ENCODE assay signal across 1 cellular context in the genomic region with DNA sequence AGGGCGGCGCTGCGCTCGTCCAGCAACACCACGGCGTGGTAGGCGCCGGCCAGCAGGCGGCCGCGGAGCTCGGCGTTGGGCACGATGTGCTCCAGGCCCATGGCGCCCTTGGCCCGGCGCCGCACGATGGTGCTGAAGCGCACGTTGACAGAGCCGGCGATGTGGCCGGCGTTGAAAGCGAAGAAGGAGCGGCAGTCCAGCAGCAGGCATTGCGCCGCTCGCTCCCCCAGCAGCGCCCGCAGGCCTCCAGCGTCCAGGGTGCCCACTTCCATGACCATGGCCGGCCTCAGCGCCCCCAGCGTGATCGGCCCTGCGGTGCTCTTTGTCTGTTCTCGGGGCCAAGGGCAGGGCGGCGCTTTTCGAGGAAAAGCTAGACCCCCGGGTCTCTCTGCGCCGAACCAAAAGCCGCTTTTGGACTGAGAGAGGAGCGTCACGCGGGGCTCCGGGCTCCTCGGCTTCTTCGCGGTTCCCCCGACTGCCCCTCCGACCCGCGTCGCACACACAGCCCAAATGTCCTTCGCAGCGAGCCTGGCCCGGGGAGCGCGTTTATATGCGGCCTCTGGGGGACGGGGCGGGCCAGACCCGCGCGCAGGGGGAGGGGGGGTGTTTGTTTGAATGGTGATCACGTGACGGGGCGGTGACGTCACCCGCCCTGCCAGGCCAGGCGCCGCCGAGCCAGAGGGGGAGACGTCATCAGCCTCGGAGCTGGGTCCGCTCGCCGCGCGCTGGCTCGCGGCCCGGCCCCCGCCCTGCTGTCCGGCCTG.
TF ChIP-seq lines count a peak whose summit lies in the region.

DUSP1 (minus strand) TSS at position 521 of the 764 bp plus-strand sequence; CDS start at position 278, 243 bp downstream.

TF ChIP-seq in WTC11, 78 proteins besides CTCF, POLR2A, EP300 and RAD21 (continued from another document and continues in another):
- TF ChIP-seq, protein P1, sequence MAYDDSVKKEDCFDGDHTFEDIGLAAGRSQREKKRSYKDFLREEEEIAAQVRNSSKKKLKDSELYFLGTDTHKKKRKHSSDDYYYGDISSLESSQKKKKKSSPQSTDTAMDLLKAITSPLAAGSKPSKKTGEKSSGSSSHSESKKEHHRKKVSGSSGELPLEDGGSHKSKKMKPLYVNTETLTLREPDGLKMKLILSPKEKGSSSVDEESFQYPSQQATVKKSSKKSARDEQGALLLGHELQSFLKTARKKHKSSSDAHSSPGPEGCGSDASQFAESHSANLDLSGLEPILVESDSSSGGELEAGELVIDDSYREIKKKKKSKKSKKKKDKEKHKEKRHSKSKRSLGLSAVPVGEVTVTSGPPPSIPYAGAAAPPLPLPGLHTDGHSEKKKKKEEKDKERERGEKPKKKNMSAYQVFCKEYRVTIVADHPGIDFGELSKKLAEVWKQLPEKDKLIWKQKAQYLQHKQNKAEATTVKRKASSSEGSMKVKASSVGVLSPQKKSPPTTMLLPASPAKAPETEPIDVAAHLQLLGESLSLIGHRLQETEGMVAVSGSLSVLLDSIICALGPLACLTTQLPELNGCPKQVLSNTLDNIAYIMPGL (CRISPR knock-in tag; IDR thresholded peaks at IDR 0.05): peak; percentile 90; the same call in 1 of the 2 replicates
- TF ChIP-seq NFE2L1 (CRISPR knock-in tag; IDR thresholded peaks at IDR 0.05) (no peak), ZNF671 (CRISPR knock-in tag; IDR thresholded peaks at IDR 0.05) (no peak), ESRRA (CRISPR knock-in tag; IDR thresholded peaks at IDR 0.05; ENCODE audit: borderline replicate concordance) (no peak), NFYB (CRISPR knock-in tag; conservative IDR thresholded peaks at IDR 0.05; ENCODE audit: low read depth) (no peak), TCF7 (CRISPR knock-in tag; IDR thresholded peaks at IDR 0.05; ENCODE audit: low read depth) (peak; percentile 48; the same call in 1 of the 2 replicates), TEAD4 (CRISPR knock-in tag; IDR thresholded peaks at IDR 0.05) (no peak), MYBL2 (CRISPR knock-in tag; IDR thresholded peaks at IDR 0.05) (peak; percentile 61), ZNF425 (CRISPR knock-in tag; conservative IDR thresholded peaks at IDR 0.05) (no peak), ZNF232 (CRISPR knock-in tag; IDR thresholded peaks at IDR 0.05) (no peak), PRRX2 (CRISPR knock-in tag; IDR thresholded peaks at IDR 0.05) (no peak), SMAD4 (CRISPR knock-in tag; IDR thresholded peaks at IDR 0.05) (no peak), IRF1 (CRISPR knock-in tag; IDR thresholded peaks at IDR 0.05) (no peak), GABPB1 (CRISPR knock-in tag; IDR thresholded peaks at IDR 0.05) (no peak; the same call in 1 of the 2 replicates), KAT7 (CRISPR knock-in tag; IDR thresholded peaks at IDR 0.05; ENCODE audit: borderline replicate concordance) (0 out of 2 replicates have a peak, but pooled peaks have one; percentile 38), SOX15 (CRISPR knock-in tag; IDR thresholded peaks at IDR 0.05) (no peak), CREM (CRISPR knock-in tag; IDR thresholded peaks at IDR 0.05) (peak; percentile 72; the same call in 1 of the 2 replicates), GRHL2 (CRISPR knock-in tag; IDR thresholded peaks at IDR 0.05; ENCODE audit: insufficient replicate concordance, severe bottlenecking) (no peak), OVOL2 (CRISPR knock-in tag; IDR thresholded peaks at IDR 0.05; ENCODE audit: borderline replicate concordance) (no peak), ZNF121 (CRISPR knock-in tag; IDR thresholded peaks at IDR 0.05) (no peak), NR1H2 (CRISPR knock-in tag; IDR thresholded peaks at IDR 0.05) (no peak), MXD4 (CRISPR knock-in tag; IDR thresholded peaks at IDR 0.05; ENCODE audit: borderline replicate concordance) (no peak)
- TF ChIP-seq, protein P2, sequence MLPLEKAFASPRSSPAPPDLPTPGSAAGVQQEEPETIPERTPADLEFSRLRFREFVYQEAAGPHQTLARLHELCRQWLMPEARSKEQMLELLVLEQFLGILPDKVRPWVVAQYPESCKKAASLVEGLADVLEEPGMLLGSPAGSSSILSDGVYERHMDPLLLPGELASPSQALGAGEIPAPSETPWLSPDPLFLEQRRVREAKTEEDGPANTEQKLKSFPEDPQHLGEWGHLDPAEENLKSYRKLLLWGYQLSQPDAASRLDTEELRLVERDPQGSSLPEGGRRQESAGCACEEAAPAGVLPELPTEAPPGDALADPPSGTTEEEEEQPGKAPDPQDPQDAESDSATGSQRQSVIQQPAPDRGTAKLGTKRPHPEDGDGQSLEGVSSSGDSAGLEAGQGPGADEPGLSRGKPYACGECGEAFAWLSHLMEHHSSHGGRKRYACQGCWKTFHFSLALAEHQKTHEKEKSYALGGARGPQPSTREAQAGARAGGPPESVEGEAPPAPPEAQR (CRISPR knock-in tag; IDR thresholded peaks at IDR 0.05): no peak
- TF ChIP-seq, protein P3, sequence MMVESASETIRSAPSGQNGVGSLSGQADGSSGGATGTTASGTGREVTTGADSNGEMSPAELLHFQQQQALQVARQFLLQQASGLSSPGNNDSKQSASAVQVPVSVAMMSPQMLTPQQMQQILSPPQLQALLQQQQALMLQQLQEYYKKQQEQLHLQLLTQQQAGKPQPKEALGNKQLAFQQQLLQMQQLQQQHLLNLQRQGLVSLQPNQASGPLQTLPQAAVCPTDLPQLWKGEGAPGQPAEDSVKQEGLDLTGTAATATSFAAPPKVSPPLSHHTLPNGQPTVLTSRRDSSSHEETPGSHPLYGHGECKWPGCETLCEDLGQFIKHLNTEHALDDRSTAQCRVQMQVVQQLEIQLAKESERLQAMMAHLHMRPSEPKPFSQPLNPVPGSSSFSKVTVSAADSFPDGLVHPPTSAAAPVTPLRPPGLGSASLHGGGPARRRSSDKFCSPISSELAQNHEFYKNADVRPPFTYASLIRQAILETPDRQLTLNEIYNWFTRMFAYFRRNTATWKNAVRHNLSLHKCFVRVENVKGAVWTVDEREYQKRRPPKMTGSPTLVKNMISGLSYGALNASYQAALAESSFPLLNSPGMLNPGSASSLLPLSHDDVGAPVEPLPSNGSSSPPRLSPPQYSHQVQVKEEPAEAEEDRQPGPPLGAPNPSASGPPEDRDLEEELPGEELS (CRISPR knock-in tag; IDR thresholded peaks at IDR 0.05): peak; percentile 75; the same call in 1 of the 2 replicates
- TF ChIP-seq, protein P4, sequence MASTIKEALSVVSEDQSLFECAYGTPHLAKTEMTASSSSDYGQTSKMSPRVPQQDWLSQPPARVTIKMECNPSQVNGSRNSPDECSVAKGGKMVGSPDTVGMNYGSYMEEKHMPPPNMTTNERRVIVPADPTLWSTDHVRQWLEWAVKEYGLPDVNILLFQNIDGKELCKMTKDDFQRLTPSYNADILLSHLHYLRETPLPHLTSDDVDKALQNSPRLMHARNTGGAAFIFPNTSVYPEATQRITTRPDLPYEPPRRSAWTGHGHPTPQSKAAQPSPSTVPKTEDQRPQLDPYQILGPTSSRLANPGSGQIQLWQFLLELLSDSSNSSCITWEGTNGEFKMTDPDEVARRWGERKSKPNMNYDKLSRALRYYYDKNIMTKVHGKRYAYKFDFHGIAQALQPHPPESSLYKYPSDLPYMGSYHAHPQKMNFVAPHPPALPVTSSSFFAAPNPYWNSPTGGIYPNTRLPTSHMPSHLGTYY (CRISPR knock-in tag; IDR thresholded peaks at IDR 0.05): no peak
- TF ChIP-seq, protein P5, sequence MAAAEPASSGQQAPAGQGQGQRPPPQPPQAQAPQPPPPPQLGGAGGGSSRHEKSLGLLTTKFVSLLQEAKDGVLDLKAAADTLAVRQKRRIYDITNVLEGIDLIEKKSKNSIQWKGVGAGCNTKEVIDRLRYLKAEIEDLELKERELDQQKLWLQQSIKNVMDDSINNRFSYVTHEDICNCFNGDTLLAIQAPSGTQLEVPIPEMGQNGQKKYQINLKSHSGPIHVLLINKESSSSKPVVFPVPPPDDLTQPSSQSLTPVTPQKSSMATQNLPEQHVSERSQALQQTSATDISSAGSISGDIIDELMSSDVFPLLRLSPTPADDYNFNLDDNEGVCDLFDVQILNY (CRISPR knock-in tag; IDR thresholded peaks at IDR 0.05): peak; percentile 52; the same call in 1 of the 2 replicates
- TF ChIP-seq, protein P6, sequence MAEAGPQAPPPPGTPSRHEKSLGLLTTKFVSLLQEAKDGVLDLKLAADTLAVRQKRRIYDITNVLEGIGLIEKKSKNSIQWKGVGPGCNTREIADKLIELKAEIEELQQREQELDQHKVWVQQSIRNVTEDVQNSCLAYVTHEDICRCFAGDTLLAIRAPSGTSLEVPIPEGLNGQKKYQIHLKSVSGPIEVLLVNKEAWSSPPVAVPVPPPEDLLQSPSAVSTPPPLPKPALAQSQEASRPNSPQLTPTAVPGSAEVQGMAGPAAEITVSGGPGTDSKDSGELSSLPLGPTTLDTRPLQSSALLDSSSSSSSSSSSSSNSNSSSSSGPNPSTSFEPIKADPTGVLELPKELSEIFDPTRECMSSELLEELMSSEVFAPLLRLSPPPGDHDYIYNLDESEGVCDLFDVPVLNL (CRISPR knock-in tag; IDR thresholded peaks at IDR 0.05; ENCODE audit: borderline replicate concordance, low read depth): no peak
- TF ChIP-seq, protein P7, sequence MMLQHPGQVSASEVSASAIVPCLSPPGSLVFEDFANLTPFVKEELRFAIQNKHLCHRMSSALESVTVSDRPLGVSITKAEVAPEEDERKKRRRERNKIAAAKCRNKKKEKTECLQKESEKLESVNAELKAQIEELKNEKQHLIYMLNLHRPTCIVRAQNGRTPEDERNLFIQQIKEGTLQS (CRISPR knock-in tag; conservative IDR thresholded peaks at IDR 0.05): no peak
- TF ChIP-seq, protein P8, sequence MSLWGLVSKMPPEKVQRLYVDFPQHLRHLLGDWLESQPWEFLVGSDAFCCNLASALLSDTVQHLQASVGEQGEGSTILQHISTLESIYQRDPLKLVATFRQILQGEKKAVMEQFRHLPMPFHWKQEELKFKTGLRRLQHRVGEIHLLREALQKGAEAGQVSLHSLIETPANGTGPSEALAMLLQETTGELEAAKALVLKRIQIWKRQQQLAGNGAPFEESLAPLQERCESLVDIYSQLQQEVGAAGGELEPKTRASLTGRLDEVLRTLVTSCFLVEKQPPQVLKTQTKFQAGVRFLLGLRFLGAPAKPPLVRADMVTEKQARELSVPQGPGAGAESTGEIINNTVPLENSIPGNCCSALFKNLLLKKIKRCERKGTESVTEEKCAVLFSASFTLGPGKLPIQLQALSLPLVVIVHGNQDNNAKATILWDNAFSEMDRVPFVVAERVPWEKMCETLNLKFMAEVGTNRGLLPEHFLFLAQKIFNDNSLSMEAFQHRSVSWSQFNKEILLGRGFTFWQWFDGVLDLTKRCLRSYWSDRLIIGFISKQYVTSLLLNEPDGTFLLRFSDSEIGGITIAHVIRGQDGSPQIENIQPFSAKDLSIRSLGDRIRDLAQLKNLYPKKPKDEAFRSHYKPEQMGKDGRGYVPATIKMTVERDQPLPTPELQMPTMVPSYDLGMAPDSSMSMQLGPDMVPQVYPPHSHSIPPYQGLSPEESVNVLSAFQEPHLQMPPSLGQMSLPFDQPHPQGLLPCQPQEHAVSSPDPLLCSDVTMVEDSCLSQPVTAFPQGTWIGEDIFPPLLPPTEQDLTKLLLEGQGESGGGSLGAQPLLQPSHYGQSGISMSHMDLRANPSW (CRISPR knock-in tag; conservative IDR thresholded peaks at IDR 0.05; ENCODE audit: low read depth): no peak
- TF ChIP-seq, protein P9, sequence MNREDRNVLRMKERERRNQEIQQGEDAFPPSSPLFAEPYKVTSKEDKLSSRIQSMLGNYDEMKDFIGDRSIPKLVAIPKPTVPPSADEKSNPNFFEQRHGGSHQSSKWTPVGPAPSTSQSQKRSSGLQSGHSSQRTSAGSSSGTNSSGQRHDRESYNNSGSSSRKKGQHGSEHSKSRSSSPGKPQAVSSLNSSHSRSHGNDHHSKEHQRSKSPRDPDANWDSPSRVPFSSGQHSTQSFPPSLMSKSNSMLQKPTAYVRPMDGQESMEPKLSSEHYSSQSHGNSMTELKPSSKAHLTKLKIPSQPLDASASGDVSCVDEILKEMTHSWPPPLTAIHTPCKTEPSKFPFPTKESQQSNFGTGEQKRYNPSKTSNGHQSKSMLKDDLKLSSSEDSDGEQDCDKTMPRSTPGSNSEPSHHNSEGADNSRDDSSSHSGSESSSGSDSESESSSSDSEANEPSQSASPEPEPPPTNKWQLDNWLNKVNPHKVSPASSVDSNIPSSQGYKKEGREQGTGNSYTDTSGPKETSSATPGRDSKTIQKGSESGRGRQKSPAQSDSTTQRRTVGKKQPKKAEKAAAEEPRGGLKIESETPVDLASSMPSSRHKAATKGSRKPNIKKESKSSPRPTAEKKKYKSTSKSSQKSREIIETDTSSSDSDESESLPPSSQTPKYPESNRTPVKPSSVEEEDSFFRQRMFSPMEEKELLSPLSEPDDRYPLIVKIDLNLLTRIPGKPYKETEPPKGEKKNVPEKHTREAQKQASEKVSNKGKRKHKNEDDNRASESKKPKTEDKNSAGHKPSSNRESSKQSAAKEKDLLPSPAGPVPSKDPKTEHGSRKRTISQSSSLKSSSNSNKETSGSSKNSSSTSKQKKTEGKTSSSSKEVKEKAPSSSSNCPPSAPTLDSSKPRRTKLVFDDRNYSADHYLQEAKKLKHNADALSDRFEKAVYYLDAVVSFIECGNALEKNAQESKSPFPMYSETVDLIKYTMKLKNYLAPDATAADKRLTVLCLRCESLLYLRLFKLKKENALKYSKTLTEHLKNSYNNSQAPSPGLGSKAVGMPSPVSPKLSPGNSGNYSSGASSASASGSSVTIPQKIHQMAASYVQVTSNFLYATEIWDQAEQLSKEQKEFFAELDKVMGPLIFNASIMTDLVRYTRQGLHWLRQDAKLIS (CRISPR knock-in tag; IDR thresholded peaks at IDR 0.05; ENCODE audit: borderline replicate concordance): no peak
- TF ChIP-seq, protein P10, sequence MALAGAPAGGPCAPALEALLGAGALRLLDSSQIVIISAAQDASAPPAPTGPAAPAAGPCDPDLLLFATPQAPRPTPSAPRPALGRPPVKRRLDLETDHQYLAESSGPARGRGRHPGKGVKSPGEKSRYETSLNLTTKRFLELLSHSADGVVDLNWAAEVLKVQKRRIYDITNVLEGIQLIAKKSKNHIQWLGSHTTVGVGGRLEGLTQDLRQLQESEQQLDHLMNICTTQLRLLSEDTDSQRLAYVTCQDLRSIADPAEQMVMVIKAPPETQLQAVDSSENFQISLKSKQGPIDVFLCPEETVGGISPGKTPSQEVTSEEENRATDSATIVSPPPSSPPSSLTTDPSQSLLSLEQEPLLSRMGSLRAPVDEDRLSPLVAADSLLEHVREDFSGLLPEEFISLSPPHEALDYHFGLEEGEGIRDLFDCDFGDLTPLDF (CRISPR knock-in tag; IDR thresholded peaks at IDR 0.05): peak; percentile 60; the same call in 1 of the 2 replicates
